1 cellular context compared by ENCODE assay signal in genomic region chr2:72233211-72233610, GRCh38.
TF ChIP-seq lines count a peak whose summit lies in the region.

No MANE protein-coding gene starts in this region.

TF ChIP-seq in H1, 55 proteins besides CTCF, POLR2A, EP300 and RAD21 (continued from another document):
- TF ChIP-seq MAFK (IDR thresholded peaks at IDR 0.05; ENCODE audit: low read depth, low read length): no peak
TF ChIP-seq in H1: peak in this region for 0.
